In genomic region chr2:64492272-64492671, GRCh38 we compare ENCODE assay signal across 2 cellular contexts.
TF ChIP-seq lines count a peak whose summit lies in the region.

No MANE protein-coding gene starts in this region.

TF ChIP-seq in endothelial cell of umbilical vein, 7 proteins besides CTCF, POLR2A, EP300 and RAD21 (continued from another document):
- TF ChIP-seq MYC (IDR thresholded peaks at IDR 0.05; ENCODE audit: low read depth, low read length), result no peak

TF ChIP-seq in WTC11, 78 proteins besides CTCF, POLR2A, EP300 and RAD21:
- TF ChIP-seq, protein P1, sequence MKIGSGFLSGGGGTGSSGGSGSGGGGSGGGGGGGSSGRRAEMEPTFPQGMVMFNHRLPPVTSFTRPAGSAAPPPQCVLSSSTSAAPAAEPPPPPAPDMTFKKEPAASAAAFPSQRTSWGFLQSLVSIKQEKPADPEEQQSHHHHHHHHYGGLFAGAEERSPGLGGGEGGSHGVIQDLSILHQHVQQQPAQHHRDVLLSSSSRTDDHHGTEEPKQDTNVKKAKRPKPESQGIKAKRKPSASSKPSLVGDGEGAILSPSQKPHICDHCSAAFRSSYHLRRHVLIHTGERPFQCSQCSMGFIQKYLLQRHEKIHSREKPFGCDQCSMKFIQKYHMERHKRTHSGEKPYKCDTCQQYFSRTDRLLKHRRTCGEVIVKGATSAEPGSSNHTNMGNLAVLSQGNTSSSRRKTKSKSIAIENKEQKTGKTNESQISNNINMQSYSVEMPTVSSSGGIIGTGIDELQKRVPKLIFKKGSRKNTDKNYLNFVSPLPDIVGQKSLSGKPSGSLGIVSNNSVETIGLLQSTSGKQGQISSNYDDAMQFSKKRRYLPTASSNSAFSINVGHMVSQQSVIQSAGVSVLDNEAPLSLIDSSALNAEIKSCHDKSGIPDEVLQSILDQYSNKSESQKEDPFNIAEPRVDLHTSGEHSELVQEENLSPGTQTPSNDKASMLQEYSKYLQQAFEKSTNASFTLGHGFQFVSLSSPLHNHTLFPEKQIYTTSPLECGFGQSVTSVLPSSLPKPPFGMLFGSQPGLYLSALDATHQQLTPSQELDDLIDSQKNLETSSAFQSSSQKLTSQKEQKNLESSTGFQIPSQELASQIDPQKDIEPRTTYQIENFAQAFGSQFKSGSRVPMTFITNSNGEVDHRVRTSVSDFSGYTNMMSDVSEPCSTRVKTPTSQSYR (CRISPR knock-in tag; IDR thresholded peaks at IDR 0.05), result no peak
- no peak for TF ChIP-seq E2F4 (CRISPR knock-in tag; IDR thresholded peaks at IDR 0.05; ENCODE audit: borderline replicate concordance, low read depth)
- no peak for TF ChIP-seq EMX1 (CRISPR knock-in tag; IDR thresholded peaks at IDR 0.05)
- no peak for TF ChIP-seq ZNF317 (CRISPR knock-in tag; IDR thresholded peaks at IDR 0.05; ENCODE audit: borderline replicate concordance, low read depth)
